In the genomic region with DNA sequence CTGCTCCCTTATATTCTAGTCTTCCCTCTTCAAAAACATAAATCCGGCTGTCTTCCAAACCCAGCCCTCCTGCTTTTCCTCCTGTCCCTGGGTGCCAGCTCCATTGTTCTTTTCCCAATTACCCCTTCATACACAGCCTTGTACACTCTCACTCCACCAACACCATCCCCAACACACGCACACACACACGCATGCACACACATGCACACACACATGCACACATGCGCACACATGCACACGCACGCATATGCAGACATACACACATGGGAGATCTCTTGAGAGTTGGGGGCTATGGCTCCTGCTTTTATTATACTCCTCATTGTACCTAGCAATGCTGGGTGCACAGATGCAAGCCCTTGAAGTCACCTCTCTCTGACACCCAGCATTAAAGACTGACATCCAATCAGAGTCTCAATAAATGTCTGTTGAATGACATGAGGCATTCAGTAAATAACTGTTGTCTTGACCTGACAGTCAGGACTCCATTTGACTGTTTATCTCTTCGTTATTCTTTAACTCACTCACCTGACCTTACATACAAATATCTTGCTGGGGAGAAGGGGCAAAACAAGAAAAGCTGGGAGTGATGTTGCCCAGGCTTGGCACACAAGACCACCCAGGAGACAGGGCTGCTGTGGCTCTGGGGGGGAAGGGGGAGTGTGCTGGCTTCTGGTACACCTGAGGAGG, we compare ENCODE assay signal across 2 cellular contexts.
A peak's percentile ranks its signal among the peaks of the same experiment; 100 is the strongest.
TF ChIP-seq lines count a peak whose summit lies in the region.

No MANE protein-coding gene starts in this region.

TF ChIP-seq in GM23338, 12 proteins besides CTCF, POLR2A, EP300 and RAD21 (continues in another document):
- TF ChIP-seq, protein P1, sequence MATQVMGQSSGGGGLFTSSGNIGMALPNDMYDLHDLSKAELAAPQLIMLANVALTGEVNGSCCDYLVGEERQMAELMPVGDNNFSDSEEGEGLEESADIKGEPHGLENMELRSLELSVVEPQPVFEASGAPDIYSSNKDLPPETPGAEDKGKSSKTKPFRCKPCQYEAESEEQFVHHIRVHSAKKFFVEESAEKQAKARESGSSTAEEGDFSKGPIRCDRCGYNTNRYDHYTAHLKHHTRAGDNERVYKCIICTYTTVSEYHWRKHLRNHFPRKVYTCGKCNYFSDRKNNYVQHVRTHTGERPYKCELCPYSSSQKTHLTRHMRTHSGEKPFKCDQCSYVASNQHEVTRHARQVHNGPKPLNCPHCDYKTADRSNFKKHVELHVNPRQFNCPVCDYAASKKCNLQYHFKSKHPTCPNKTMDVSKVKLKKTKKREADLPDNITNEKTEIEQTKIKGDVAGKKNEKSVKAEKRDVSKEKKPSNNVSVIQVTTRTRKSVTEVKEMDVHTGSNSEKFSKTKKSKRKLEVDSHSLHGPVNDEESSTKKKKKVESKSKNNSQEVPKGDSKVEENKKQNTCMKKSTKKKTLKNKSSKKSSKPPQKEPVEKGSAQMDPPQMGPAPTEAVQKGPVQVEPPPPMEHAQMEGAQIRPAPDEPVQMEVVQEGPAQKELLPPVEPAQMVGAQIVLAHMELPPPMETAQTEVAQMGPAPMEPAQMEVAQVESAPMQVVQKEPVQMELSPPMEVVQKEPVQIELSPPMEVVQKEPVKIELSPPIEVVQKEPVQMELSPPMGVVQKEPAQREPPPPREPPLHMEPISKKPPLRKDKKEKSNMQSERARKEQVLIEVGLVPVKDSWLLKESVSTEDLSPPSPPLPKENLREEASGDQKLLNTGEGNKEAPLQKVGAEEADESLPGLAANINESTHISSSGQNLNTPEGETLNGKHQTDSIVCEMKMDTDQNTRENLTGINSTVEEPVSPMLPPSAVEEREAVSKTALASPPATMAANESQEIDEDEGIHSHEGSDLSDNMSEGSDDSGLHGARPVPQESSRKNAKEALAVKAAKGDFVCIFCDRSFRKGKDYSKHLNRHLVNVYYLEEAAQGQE (IDR thresholded peaks at IDR 0.05; ENCODE audit: unreplicated experiment), result no peak
- TF ChIP-seq JUNB (IDR thresholded peaks at IDR 0.05; ENCODE audit: unreplicated experiment) (no peak), EZH2 (IDR thresholded peaks at IDR 0.05; ENCODE audit: low read depth, unreplicated experiment) (no peak), ZNF331 (CRISPR knock-in tag; IDR thresholded peaks at IDR 0.05; ENCODE audit: low read depth) (no peak), NANOG (IDR thresholded peaks at IDR 0.05; ENCODE audit: borderline replicate concordance) (no peak), EZH2phosphoT487 (IDR thresholded peaks at IDR 0.05; ENCODE audit: unreplicated experiment) (no peak), POLR2AphosphoS5 (IDR thresholded peaks at IDR 0.05; ENCODE audit: low read depth) (no peak), ZNF114 (CRISPR knock-in tag; IDR thresholded peaks at IDR 0.05) (no peak), CREB1 (CRISPR knock-in tag; IDR thresholded peaks at IDR 0.05; ENCODE audit: low read depth) (no peak)
- TF ChIP-seq, protein P2, sequence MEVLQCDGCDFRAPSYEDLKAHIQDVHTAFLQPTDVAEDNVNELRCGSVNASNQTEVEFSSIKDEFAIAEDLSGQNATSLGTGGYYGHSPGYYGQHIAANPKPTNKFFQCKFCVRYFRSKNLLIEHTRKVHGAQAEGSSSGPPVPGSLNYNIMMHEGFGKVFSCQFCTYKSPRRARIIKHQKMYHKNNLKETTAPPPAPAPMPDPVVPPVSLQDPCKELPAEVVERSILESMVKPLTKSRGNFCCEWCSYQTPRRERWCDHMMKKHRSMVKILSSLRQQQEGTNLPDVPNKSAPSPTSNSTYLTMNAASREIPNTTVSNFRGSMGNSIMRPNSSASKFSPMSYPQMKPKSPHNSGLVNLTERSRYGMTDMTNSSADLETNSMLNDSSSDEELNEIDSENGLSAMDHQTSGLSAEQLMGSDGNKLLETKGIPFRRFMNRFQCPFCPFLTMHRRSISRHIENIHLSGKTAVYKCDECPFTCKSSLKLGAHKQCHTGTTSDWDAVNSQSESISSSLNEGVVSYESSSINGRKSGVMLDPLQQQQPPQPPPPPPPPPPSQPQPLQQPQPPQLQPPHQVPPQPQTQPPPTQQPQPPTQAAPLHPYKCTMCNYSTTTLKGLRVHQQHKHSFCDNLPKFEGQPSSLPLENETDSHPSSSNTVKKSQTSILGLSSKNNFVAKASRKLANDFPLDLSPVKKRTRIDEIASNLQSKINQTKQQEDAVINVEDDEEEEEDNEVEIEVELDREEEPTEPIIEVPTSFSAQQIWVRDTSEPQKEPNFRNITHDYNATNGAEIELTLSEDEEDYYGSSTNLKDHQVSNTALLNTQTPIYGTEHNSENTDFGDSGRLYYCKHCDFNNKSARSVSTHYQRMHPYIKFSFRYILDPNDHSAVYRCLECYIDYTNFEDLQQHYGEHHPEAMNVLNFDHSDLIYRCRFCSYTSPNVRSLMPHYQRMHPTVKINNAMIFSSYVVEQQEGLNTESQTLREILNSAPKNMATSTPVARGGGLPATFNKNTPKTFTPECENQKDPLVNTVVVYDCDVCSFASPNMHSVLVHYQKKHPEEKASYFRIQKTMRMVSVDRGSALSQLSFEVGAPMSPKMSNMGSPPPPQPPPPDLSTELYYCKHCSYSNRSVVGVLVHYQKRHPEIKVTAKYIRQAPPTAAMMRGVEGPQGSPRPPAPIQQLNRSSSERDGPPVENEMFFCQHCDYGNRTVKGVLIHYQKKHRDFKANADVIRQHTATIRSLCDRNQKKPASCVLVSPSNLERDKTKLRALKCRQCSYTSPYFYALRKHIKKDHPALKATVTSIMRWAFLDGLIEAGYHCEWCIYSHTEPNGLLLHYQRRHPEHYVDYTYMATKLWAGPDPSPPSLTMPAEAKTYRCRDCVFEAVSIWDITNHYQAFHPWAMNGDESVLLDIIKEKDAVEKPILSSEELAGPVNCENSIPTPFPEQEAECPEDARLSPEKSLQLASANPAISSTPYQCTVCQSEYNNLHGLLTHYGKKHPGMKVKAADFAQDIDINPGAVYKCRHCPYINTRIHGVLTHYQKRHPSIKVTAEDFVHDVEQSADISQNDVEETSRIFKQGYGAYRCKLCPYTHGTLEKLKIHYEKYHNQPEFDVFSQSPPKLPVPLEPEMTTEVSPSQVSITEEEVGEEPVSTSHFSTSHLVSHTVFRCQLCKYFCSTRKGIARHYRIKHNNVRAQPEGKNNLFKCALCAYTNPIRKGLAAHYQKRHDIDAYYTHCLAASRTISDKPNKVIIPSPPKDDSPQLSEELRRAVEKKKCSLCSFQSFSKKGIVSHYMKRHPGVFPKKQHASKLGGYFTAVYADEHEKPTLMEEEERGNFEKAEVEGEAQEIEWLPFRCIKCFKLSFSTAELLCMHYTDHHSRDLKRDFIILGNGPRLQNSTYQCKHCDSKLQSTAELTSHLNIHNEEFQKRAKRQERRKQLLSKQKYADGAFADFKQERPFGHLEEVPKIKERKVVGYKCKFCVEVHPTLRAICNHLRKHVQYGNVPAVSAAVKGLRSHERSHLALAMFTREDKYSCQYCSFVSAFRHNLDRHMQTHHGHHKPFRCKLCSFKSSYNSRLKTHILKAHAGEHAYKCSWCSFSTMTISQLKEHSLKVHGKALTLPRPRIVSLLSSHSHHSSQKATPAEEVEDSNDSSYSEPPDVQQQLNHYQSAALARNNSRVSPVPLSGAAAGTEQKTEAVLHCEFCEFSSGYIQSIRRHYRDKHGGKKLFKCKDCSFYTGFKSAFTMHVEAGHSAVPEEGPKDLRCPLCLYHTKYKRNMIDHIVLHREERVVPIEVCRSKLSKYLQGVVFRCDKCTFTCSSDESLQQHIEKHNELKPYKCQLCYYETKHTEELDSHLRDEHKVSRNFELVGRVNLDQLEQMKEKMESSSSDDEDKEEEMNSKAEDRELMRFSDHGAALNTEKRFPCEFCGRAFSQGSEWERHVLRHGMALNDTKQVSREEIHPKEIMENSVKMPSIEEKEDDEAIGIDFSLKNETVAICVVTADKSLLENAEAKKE (CRISPR knock-in tag; IDR thresholded peaks at IDR 0.05), result no peak

TF ChIP-seq in GM12878, 131 proteins besides CTCF, POLR2A, EP300 and RAD21:
- no peak for TF ChIP-seq MYC (IDR thresholded peaks at IDR 0.05; ENCODE audit: insufficient read depth, insufficient read length, insufficient replicate concordance, low read length, severe bottlenecking)
- TF ChIP-seq, protein P3, sequence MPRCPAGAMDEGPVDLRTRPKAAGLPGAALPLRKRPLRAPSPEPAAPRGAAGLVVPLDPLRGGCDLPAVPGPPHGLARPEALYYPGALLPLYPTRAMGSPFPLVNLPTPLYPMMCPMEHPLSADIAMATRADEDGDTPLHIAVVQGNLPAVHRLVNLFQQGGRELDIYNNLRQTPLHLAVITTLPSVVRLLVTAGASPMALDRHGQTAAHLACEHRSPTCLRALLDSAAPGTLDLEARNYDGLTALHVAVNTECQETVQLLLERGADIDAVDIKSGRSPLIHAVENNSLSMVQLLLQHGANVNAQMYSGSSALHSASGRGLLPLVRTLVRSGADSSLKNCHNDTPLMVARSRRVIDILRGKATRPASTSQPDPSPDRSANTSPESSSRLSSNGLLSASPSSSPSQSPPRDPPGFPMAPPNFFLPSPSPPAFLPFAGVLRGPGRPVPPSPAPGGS (IDR thresholded peaks at IDR 0.05; ENCODE audit: borderline replicate concordance, insufficient read depth, low read depth, low read length, poor library complexity, severe bottlenecking), result peak; percentile 41
